8 cellular contexts compared by ENCODE assay signal in the genomic region with DNA sequence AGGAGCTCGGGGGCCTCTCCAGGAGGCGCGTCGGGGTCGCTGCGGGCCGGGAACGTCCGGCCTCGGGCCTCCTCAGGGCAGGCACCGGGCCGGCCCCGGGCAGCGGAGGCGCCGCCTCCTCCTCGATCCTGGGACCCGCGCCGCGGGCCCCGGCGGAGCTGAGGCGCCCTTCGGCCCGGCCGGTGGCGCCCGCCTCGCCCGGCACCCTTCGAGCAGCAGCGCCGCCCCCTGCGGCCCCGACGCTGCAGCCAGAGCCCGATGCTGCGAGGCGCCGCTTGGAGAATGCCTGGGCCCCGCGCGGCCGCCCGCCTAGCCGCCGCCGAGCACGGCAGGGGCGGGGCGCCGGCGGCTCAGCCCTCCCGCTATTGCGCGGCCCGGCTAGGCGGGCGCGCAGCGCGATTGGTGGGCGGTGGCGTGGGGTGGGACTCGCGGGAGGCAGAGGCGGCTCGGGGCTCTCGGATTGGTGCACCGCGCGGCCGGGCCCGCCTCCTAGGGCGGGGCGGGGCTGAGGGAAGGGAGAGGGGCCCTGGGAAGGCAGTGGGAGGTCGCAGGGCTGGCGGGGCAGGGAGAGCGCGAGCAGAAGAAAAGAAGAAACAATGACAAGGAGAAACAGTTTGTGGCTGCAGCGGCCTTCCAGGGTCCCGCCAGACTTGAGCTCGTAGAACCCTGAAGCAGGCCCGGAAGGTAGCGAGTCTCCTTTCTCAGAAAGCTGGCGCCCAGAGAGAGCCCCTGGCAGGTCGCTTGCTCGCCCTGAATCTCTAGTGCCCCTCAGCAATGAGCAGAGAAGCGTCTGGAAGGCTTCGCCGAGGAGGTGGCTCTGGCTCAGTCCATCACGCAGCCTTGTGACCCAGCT.
DNase-seq lines count a peak whose midpoint lies in the region; ATAC-seq and TF ChIP-seq lines count a peak whose summit lies in the region.

A gene (minus strand): TSS at position 284 of the 853 bp plus-strand sequence. CDS start 852 bp downstream, outside the sequence.

- DNase-seq in Ammon's horn (ENCODE audit: low spot score): peak; percentile 97
- DNase-seq in NCI-H524 (lab: John Stamatoyannopoulos, UW): peak; percentile 92 to 95
- peak; percentile 96 to 98 for DNase-seq in activated CD4-positive, alpha-beta T cell treated with anti-CD3 and anti-CD28 coated beads for 24 hours (ENCODE audit: low read depth in 2 of 2)
- peak; percentile 30 to 88 for DNase-seq in cerebellar nuclear complex (lab: John Stamatoyannopoulos, UW)
- peak; percentile 80 for DNase-seq in kidney glomerular epithelial cell (lab: John Stamatoyannopoulos, UW)
- DNase-seq in stimulated activated CD4-positive, alpha-beta T cell treated with anti-CD3 and anti-CD28 coated beads, Interleukin-15, amount 100 ng/mL, for 24 hours: peak; percentile 99

- ATAC-seq in HG03432 (IDR thresholded peaks at IDR 0.05; ENCODE audit: unreplicated experiment): peak; percentile 77

- peak; percentile 71 for TF ChIP-seq POLR2A in GM19193 (IDR thresholded peaks at IDR 0.05; ENCODE audit: extremely low read depth, insufficient read depth, insufficient read length)

Comparison
In these comparisons a context has a peak if more than half of its experiments do, and no peak if none do; other contexts are left out.
1. Peak in every context shown above with its lines: DNase-seq and ATAC-seq.